Comparison of ENCODE assay signal across 1 cellular context in the genomic region with DNA sequence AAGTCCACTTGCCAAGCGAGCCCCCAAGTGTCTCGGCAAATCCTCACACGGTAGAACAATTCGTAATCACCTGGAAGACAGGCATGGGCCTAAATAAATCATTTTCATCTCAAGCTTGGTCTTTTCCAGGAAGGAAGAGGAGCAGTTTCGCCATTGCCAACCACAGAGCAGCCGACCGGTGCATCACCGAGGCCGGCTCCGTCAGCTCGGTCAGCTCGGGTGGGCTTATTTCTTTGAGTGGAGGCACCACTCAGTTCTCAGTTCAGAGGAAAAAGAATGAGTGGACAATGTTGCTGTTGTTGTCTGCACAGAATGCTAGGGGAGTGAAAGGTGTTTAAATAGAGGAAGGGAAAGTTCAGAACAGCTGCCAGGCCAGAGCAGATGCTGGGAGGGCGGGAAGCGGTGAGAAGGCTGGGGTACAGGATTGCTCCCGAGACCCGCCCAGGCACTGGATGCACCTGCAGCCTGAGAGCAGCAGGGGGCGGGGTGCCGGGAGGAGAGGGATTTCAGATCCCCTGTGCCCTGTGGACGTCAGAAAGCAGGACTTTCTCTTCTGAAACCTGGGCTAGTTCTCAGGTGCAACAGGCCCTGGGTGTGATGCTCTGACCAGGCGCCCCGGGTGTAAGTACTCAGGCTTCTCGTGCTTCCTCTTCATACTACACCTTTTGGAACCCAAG.
TF ChIP-seq lines count a peak whose summit lies in the region.

No MANE protein-coding gene starts in this region.

TF ChIP-seq in HepG2, 621 proteins besides CTCF, POLR2A, EP300 and RAD21 (continued from another document and continues in another):
- TF ChIP-seq SIN3B (IDR thresholded peaks at IDR 0.05; ENCODE audit: low read length), result no peak
- TF ChIP-seq ZNF350 (CRISPR knock-in tag; IDR thresholded peaks at IDR 0.05; ENCODE audit: borderline replicate concordance, low read depth), result no peak
- TF ChIP-seq, protein P1, sequence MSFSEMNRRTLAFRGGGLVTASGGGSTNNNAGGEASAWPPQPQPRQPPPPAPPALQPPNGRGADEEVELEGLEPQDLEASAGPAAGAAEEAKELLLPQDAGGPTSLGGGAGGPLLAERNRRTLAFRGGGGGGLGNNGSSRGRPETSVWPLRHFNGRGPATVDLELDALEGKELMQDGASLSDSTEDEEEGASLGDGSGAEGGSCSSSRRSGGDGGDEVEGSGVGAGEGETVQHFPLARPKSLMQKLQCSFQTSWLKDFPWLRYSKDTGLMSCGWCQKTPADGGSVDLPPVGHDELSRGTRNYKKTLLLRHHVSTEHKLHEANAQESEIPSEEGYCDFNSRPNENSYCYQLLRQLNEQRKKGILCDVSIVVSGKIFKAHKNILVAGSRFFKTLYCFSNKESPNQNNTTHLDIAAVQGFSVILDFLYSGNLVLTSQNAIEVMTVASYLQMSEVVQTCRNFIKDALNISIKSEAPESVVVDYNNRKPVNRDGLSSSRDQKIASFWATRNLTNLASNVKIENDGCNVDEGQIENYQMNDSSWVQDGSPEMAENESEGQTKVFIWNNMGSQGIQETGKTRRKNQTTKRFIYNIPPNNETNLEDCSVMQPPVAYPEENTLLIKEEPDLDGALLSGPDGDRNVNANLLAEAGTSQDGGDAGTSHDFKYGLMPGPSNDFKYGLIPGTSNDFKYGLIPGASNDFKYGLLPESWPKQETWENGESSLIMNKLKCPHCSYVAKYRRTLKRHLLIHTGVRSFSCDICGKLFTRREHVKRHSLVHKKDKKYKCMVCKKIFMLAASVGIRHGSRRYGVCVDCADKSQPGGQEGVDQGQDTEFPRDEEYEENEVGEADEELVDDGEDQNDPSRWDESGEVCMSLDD (CRISPR knock-in tag; IDR thresholded peaks at IDR 0.05; ENCODE audit: borderline replicate concordance), result no peak
- TF ChIP-seq KAT7 (CRISPR knock-in tag; IDR thresholded peaks at IDR 0.05; ENCODE audit: borderline replicate concordance), result no peak
- no peak for TF ChIP-seq RARG (CRISPR knock-in tag; IDR thresholded peaks at IDR 0.05; ENCODE audit: low read depth)
- TF ChIP-seq EEA1 (CRISPR knock-in tag; IDR thresholded peaks at IDR 0.05; ENCODE audit: borderline replicate concordance), result 0 out of 2 replicates have a peak, but pooled peaks have one; percentile 38
- TF ChIP-seq FOXP1 (IDR thresholded peaks at IDR 0.05), result no peak
- no peak for TF ChIP-seq FOXP1 (CRISPR knock-in tag; IDR thresholded peaks at IDR 0.05)
- 0 out of 2 replicates have a peak, but pooled peaks have one; percentile 2 for TF ChIP-seq ZNF891 (CRISPR knock-in tag; IDR thresholded peaks at IDR 0.05)
- TF ChIP-seq, protein P2, sequence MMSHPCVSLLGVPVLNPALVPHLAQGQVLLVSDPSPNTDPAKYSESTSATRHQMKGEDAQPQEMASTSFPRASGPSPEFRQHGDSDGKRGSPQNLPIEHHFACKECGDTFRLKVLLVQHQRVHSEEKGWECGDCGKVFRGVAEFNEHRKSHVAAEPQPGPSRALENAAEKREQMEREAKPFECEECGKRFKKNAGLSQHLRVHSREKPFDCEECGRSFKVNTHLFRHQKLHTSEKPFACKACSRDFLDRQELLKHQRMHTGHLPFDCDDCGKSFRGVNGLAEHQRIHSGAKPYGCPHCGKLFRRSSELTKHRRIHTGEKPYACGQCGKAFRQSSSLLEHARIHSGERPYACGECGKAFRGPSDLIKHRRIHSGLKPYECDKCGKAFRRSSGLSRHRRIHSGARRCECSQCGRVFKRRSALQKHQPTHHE (CRISPR knock-in tag; IDR thresholded peaks at IDR 0.05; ENCODE audit: borderline replicate concordance), result no peak
- TF ChIP-seq SNRNP70 (IDR thresholded peaks at IDR 0.05; ENCODE audit: low read depth, low read length), result no peak
- TF ChIP-seq ZNF225 (CRISPR knock-in tag; IDR thresholded peaks at IDR 0.05), result no peak
- TF ChIP-seq, protein P3, sequence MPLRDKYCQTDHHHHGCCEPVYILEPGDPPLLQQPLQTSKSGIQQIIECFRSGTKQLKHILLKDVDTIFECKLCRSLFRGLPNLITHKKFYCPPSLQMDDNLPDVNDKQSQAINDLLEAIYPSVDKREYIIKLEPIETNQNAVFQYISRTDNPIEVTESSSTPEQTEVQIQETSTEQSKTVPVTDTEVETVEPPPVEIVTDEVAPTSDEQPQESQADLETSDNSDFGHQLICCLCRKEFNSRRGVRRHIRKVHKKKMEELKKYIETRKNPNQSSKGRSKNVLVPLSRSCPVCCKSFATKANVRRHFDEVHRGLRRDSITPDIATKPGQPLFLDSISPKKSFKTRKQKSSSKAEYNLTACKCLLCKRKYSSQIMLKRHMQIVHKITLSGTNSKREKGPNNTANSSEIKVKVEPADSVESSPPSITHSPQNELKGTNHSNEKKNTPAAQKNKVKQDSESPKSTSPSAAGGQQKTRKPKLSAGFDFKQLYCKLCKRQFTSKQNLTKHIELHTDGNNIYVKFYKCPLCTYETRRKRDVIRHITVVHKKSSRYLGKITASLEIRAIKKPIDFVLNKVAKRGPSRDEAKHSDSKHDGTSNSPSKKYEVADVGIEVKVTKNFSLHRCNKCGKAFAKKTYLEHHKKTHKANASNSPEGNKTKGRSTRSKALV (CRISPR knock-in tag; IDR thresholded peaks at IDR 0.05), result no peak
- no peak for TF ChIP-seq ZNF354B (CRISPR knock-in tag; IDR thresholded peaks at IDR 0.05)
- TF ChIP-seq HMG20A (CRISPR knock-in tag; IDR thresholded peaks at IDR 0.05; ENCODE audit: borderline replicate concordance), result no peak
- TF ChIP-seq IRF2 (CRISPR knock-in tag; IDR thresholded peaks at IDR 0.05), result no peak
- TF ChIP-seq PHB2 (IDR thresholded peaks at IDR 0.05; ENCODE audit: partially characterized antibody), result no peak
- TF ChIP-seq, protein P4, sequence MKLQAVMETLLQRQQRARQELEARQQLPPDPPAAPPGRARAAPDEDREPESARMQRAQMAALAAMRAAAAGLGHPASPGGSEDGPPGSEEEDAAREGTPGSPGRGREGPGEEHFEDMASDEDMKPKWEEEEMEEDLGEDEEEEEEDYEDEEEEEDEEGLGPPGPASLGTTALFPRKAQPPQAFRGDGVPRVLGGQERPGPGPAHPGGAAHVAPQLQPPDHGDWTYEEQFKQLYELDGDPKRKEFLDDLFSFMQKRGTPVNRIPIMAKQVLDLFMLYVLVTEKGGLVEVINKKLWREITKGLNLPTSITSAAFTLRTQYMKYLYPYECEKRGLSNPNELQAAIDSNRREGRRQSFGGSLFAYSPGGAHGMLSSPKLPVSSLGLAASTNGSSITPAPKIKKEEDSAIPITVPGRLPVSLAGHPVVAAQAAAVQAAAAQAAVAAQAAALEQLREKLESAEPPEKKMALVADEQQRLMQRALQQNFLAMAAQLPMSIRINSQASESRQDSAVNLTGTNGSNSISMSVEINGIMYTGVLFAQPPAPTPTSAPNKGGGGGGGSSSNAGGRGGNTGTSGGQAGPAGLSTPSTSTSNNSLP (IDR thresholded peaks at IDR 0.05; ENCODE audit: low read depth, low read length), result no peak
- TF ChIP-seq ZNF10 (CRISPR knock-in tag; IDR thresholded peaks at IDR 0.05; ENCODE audit: borderline replicate concordance, low read depth), result no peak
- TF ChIP-seq, protein P5, sequence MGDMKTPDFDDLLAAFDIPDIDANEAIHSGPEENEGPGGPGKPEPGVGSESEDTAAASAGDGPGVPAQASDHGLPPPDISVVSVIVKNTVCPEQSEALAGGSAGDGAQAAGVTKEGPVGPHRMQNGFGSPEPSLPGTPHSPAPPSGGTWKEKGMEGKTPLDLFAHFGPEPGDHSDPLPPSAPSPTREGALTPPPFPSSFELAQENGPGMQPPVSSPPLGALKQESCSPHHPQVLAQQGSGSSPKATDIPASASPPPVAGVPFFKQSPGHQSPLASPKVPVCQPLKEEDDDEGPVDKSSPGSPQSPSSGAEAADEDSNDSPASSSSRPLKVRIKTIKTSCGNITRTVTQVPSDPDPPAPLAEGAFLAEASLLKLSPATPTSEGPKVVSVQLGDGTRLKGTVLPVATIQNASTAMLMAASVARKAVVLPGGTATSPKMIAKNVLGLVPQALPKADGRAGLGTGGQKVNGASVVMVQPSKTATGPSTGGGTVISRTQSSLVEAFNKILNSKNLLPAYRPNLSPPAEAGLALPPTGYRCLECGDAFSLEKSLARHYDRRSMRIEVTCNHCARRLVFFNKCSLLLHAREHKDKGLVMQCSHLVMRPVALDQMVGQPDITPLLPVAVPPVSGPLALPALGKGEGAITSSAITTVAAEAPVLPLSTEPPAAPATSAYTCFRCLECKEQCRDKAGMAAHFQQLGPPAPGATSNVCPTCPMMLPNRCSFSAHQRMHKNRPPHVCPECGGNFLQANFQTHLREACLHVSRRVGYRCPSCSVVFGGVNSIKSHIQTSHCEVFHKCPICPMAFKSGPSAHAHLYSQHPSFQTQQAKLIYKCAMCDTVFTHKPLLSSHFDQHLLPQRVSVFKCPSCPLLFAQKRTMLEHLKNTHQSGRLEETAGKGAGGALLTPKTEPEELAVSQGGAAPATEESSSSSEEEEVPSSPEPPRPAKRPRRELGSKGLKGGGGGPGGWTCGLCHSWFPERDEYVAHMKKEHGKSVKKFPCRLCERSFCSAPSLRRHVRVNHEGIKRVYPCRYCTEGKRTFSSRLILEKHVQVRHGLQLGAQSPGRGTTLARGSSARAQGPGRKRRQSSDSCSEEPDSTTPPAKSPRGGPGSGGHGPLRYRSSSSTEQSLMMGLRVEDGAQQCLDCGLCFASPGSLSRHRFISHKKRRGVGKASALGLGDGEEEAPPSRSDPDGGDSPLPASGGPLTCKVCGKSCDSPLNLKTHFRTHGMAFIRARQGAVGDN (CRISPR knock-in tag; IDR thresholded peaks at IDR 0.05), result peak; percentile 34; the same call in 1 of the 2 replicates
- TF ChIP-seq ADNP (CRISPR knock-in tag; IDR thresholded peaks at IDR 0.05), result no peak
- no peak for TF ChIP-seq ZBTB38 (CRISPR knock-in tag; IDR thresholded peaks at IDR 0.05)
- peak; percentile 84 for TF ChIP-seq KDM2A (CRISPR knock-in tag; IDR thresholded peaks at IDR 0.05; ENCODE audit: borderline replicate concordance, low read depth)
- no peak for TF ChIP-seq TARDBP (CRISPR knock-in tag; IDR thresholded peaks at IDR 0.05)
- no peak for TF ChIP-seq ZNF451 (CRISPR knock-in tag; IDR thresholded peaks at IDR 0.05)
- TF ChIP-seq ZNF567 (CRISPR knock-in tag; IDR thresholded peaks at IDR 0.05; ENCODE audit: borderline replicate concordance), result no peak
- TF ChIP-seq, protein P6, sequence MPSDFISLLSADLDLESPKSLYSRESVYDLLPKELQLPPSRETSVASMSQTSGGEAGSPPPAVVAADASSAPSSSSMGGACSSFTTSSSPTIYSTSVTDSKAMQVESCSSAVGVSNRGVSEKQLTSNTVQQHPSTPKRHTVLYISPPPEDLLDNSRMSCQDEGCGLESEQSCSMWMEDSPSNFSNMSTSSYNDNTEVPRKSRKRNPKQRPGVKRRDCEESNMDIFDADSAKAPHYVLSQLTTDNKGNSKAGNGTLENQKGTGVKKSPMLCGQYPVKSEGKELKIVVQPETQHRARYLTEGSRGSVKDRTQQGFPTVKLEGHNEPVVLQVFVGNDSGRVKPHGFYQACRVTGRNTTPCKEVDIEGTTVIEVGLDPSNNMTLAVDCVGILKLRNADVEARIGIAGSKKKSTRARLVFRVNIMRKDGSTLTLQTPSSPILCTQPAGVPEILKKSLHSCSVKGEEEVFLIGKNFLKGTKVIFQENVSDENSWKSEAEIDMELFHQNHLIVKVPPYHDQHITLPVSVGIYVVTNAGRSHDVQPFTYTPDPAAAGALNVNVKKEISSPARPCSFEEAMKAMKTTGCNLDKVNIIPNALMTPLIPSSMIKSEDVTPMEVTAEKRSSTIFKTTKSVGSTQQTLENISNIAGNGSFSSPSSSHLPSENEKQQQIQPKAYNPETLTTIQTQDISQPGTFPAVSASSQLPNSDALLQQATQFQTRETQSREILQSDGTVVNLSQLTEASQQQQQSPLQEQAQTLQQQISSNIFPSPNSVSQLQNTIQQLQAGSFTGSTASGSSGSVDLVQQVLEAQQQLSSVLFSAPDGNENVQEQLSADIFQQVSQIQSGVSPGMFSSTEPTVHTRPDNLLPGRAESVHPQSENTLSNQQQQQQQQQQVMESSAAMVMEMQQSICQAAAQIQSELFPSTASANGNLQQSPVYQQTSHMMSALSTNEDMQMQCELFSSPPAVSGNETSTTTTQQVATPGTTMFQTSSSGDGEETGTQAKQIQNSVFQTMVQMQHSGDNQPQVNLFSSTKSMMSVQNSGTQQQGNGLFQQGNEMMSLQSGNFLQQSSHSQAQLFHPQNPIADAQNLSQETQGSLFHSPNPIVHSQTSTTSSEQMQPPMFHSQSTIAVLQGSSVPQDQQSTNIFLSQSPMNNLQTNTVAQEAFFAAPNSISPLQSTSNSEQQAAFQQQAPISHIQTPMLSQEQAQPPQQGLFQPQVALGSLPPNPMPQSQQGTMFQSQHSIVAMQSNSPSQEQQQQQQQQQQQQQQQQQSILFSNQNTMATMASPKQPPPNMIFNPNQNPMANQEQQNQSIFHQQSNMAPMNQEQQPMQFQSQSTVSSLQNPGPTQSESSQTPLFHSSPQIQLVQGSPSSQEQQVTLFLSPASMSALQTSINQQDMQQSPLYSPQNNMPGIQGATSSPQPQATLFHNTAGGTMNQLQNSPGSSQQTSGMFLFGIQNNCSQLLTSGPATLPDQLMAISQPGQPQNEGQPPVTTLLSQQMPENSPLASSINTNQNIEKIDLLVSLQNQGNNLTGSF (CRISPR knock-in tag; IDR thresholded peaks at IDR 0.05), result no peak
- TF ChIP-seq SALL1 (CRISPR knock-in tag; IDR thresholded peaks at IDR 0.05), result 0 out of 2 replicates have a peak, but pooled peaks have one; percentile 30
- TF ChIP-seq NPAS2 (CRISPR knock-in tag; IDR thresholded peaks at IDR 0.05; ENCODE audit: borderline replicate concordance), result no peak
- no peak for TF ChIP-seq ZNF557 (CRISPR knock-in tag; IDR thresholded peaks at IDR 0.05)
- TF ChIP-seq STAG1 (CRISPR knock-in tag; IDR thresholded peaks at IDR 0.05), result peak; percentile 72
- TF ChIP-seq ZNF264 (CRISPR knock-in tag; IDR thresholded peaks at IDR 0.05), result no peak
- TF ChIP-seq MIER3 (CRISPR knock-in tag; IDR thresholded peaks at IDR 0.05; ENCODE audit: borderline replicate concordance), result no peak
- TF ChIP-seq, protein P7, sequence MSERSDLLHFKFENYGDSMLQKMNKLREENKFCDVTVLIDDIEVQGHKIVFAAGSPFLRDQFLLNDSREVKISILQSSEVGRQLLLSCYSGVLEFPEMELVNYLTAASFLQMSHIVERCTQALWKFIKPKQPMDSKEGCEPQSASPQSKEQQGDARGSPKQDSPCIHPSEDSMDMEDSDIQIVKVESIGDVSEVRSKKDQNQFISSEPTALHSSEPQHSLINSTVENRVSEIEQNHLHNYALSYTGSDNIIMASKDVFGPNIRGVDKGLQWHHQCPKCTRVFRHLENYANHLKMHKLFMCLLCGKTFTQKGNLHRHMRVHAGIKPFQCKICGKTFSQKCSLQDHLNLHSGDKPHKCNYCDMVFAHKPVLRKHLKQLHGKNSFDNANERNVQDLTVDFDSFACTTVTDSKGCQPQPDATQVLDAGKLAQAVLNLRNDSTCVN (CRISPR knock-in tag; IDR thresholded peaks at IDR 0.05; ENCODE audit: borderline replicate concordance), result no peak
- TF ChIP-seq POLR2G (IDR thresholded peaks at IDR 0.05; ENCODE audit: low read depth, low read length), result no peak
- TF ChIP-seq SPEN (CRISPR knock-in tag; IDR thresholded peaks at IDR 0.05; ENCODE audit: low read depth), result 0 out of 2 replicates have a peak, but pooled peaks have one; percentile 25
- no peak for TF ChIP-seq SRSF1 (optimal IDR thresholded peaks at IDR 0.05; ENCODE audit: low read depth, low read length)
- TF ChIP-seq ZSCAN31 (CRISPR knock-in tag; IDR thresholded peaks at IDR 0.05; ENCODE audit: low read depth), result no peak
- TF ChIP-seq ZKSCAN8 (CRISPR knock-in tag; IDR thresholded peaks at IDR 0.05; ENCODE audit: borderline replicate concordance), result no peak
- no peak for TF ChIP-seq NFKBIZ (CRISPR knock-in tag; IDR thresholded peaks at IDR 0.05)
- no peak for TF ChIP-seq ASH2L (IDR thresholded peaks at IDR 0.05; ENCODE audit: insufficient read length, low read depth, low read length)
